32 cellular contexts compared by ENCODE assay signal in the genomic region with DNA sequence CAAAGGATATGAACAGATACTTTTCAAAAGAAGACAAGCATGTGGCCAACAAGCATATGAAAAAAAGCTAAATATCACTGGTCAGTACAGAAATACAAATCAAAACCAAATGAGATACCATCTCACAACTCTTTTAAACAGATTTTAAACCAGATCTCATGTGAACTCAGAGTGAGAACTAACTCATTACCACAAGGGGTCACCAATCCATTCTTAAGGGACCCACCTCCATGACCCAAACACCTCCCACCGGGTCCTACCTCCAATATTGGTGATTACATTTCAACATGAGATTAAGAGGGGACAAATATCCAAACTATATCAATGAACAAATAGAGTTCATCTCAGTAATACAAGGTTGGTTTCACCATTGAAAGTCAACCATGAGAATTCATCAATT.
DNase-seq lines count a peak whose midpoint lies in the region; ATAC-seq and TF ChIP-seq lines count a peak whose summit lies in the region.
"Had no signal": no experiment of that assay in that cellular context is flagged by ENCODE, and none has a peak within 500 bp of the region (broad histone marks: within the 10 kb centered on the region; RNA-seq: fewer than 3 reads in every experiment).

No MANE protein-coding gene starts in this region.

- H3K4me3 ChIP-seq in GM06990 (replicated peaks; ENCODE audit: low read depth, low read length) (no peak overlapping the region), KMS-11 (IDR thresholded peaks at IDR 0.05; ENCODE audit: insufficient read depth, low read depth, low read length) (no peak overlapping the region), OCI-LY7 (ENCODE audit: low read depth, low read length, poor library complexity, severe bottlenecking) (no peak overlapping the region), fibroblast of villous mesenchyme (ENCODE audit: low read depth, low read length) (no peak overlapping the region)
- H3K4me3 ChIP-seq: dorsolateral prefrontal cortex, hepatocyte, lung, mucosa of descending colon, sigmoid colon, tibial nerve had no signal

- ATAC-seq in HG03097 (IDR thresholded peaks at IDR 0.05; ENCODE audit: low FRiP score, unreplicated experiment): no peak
- ATAC-seq: activated T-helper 17 cell treated with anti-CD3 and anti-CD28 coated beads, Interleukin-2, amount 50 U/mL, for 72 hours; left cardiac atrium; mucosa of descending colon; natural killer cell had no signal

- TF ChIP-seq CTCF in GM06990 (IDR thresholded peaks at IDR 0.05; ENCODE audit: insufficient read depth, low read length, poor library complexity, severe bottlenecking) (peak; percentile 22), KMS-11 (conservative IDR thresholded peaks at IDR 0.05; ENCODE audit: low read depth, low read length) (0 out of 2 replicates have a peak, but pooled peaks have one; percentile 24), OCI-LY7 (conservative IDR thresholded peaks at IDR 0.05; ENCODE audit: low read length) (peak; percentile 27; the same call in 1 of the 2 replicates), fibroblast of villous mesenchyme (IDR thresholded peaks at IDR 0.05; ENCODE audit: insufficient read depth, low read depth, low read length) (peak; percentile 11)

- H3K4me2 ChIP-seq in KMS-11 (no peak overlapping the region), OCI-LY7 (ENCODE audit: low read length) (no peak overlapping the region)
- H3K4me2 ChIP-seq: hepatocyte had no signal

- DNase-seq in GM06990 (ENCODE audit: extremely low read depth, insufficient read length) (no peak), OCI-LY7 (ENCODE audit: low spot score) (no peak), fibroblast of villous mesenchyme (ENCODE audit: low read depth) (no peak), cerebellum (ENCODE audit: low spot score) (no peak), NCI-H446 (lab: John Stamatoyannopoulos, UW) (no peak)
- DNase-seq: activated CD4-positive, alpha-beta T cell treated with anti-CD3 and anti-CD28 coated beads for 4 hours; amygdala; brain microvascular endothelial cell; Caco-2; cerebellar nuclear complex; DMS79 treated with DMSO at 0.1 percent for 48 hours; dorsolateral prefrontal cortex; GDM1; H7; Karpas-422; left cardiac atrium; mucosa of descending colon; natural killer cell; NCI-H1092; NCI-H1694 treated with DMSO at 0.1 percent for 48 hours; SIG-M5; sigmoid colon; stimulated activated CD4-positive, alpha-beta T cell treated with anti-CD3 and anti-CD28 coated beads, Interleukin-4, amount 100 ng/mL, for 24 hours; T1000 had no signal

- H3K9me3 ChIP-seq in OCI-LY7 (ENCODE audit: low read length): no peaks in the 10 kb centered on the region
- H3K9me3 ChIP-seq: Caco-2, mucosa of descending colon, sigmoid colon, tibial nerve had no signal

- H4K20me1 ChIP-seq in KMS-11 (ENCODE audit: insufficient read depth) (no peaks in the 10 kb centered on the region), OCI-LY7 (ENCODE audit: insufficient read depth, low read length) (0 out of 2 replicates have a peak, but pooled peaks cover 3% of the 10 kb centered on the region)

- H3K36me3 ChIP-seq in GM06990 (ENCODE audit: control insufficient read depth, insufficient read depth, low read length): no peaks in the 10 kb centered on the region
- no peaks in the 10 kb centered on the region for H3K36me3 ChIP-seq in KMS-11 (ENCODE audit: insufficient read depth)
- H3K36me3 ChIP-seq in OCI-LY7 (ENCODE audit: insufficient read depth, low read length): no peaks in the 10 kb centered on the region
- H3K36me3 ChIP-seq: brain microvascular endothelial cell, sigmoid colon, tibial nerve had no signal

- H3K4me1 ChIP-seq in KMS-11 (ENCODE audit: low read depth, poor library complexity, severe bottlenecking) (no peaks in the 10 kb centered on the region), OCI-LY7 (ENCODE audit: insufficient read depth, low read length, poor library complexity, severe bottlenecking) (no peaks in the 10 kb centered on the region)
- H3K4me1 ChIP-seq: Caco-2, sigmoid colon, tibial nerve had no signal

- no peak overlapping the region for H3K27ac ChIP-seq in KMS-11
- no peak overlapping the region for H3K27ac ChIP-seq in OCI-LY7 (ENCODE audit: low read depth, low read length, poor library complexity, severe bottlenecking)
- H3K27ac ChIP-seq: brain microvascular endothelial cell, C4-2B, dorsolateral prefrontal cortex, hepatocyte, sigmoid colon, tibial nerve, VCaP had no signal

- BruUV-seq in OCI-LY7 (replicated peaks; lab: Mats Ljungman, UMichigan): no TSS peak

- intact Hi-C loops in OCI-LY7 (cut with micrococcal nuclease; ENCODE audit: unreplicated experiment): no loop called here

- no peak overlapping the region for H2AFZ ChIP-seq in KMS-11 (ENCODE audit: low read depth)
- no peak overlapping the region for H2AFZ ChIP-seq in OCI-LY7 (ENCODE audit: low read length)
- H2AFZ ChIP-seq: hepatocyte had no signal

- no peaks in the 10 kb centered on the region for H3K9me2 ChIP-seq in OCI-LY7 (ENCODE audit: insufficient read depth, low read length)

- H3K27me3 ChIP-seq in GM06990 (replicated peaks; ENCODE audit: control insufficient read depth, insufficient read depth, low read length) (no peaks in the 10 kb centered on the region), KMS-11 (ENCODE audit: insufficient read depth, low read depth) (no peaks in the 10 kb centered on the region)
- H3K27me3 ChIP-seq: brain microvascular endothelial cell, dorsolateral prefrontal cortex, hepatocyte, sigmoid colon, tibial nerve had no signal

- POLR2A ChIA-PET in OCI-LY7 (lab: Charles Lee): no interaction called here

- CTCF ChIA-PET in OCI-LY7 (lab: Charles Lee; ENCODE audit: unreplicated experiment): no interaction called here

- H3K9ac ChIP-seq in KMS-11: no peak overlapping the region

- no peaks in the 10 kb centered on the region for H3K79me2 ChIP-seq in KMS-11 (ENCODE audit: insufficient read depth, low read depth)
- H3K79me2 ChIP-seq in OCI-LY7 (ENCODE audit: insufficient read depth, low read depth, low read length): no peaks in the 10 kb centered on the region
- H3K79me2 ChIP-seq: hepatocyte had no signal
